In the genomic region with DNA sequence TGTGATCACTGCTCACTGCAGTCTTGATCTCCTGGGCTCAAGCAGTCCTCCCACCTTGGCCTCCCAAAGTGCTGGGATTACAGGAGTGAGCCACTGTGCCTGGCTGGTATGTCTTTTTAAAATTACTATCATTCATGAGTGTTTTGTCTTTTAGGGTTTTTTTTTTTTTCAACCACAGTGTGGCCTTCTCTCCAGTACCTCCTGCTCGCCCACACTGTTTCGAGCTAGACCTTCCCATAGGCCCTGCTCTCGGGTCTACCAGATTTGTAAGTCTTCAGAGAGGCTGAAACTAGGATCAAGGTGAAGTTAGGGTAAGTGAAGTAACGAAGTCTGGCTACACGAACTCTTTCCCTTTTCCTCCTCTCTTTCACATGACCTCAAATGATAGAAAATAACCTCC, we compare ENCODE assay signal across 14 cellular contexts. TPM values are rescaled to one million over a fixed set of nuclear protein-coding genes. Genes with fewer than 3 reads are reported as not detected.
A peak's percentile ranks its signal among the peaks of the same experiment; 100 is the strongest.
DNase-seq lines count a peak whose midpoint lies in the region; ATAC-seq and TF ChIP-seq lines count a peak whose summit lies in the region.
"Had no signal": no experiment of that assay in that cellular context is flagged by ENCODE, and none has a peak within 500 bp of the region (broad histone marks: within the 10 kb centered on the region; RNA-seq: fewer than 3 reads in every experiment).

No MANE protein-coding gene starts in this region.

- TF ChIP-seq CTCF in activated B cell treated with CpG ODN at 0.5 μM for 24 hours (IDR thresholded peaks at IDR 0.05) (no peak), esophagus squamous epithelium (IDR thresholded peaks at IDR 0.05) (no peak)

- H3K4me3 Mint-ChIP-seq in activated B cell treated with CpG ODN at 0.5 μM for 24 hours = peak overlapping the region; percentile 84
- H3K4me3 Mint-ChIP-seq in stimulated activated naive CD8-positive, alpha-beta T cell treated with anti-CD3 and anti-CD28 coated beads, Interleukin-15, Interleukin-2, amounts not matched to agents 100 ng/mL and 50 ng/mL, for 24 hours = peak overlapping the region; percentile 91
- H3K4me3 Mint-ChIP-seq: HFFc6 had no signal

- H2BK12ac ChIP-seq in mesenchymal stem cell (ENCODE audit: low read length in 2 of 2) = no peak overlapping the region

- no peak overlapping the region for H4K8ac ChIP-seq in mesenchymal stem cell (ENCODE audit: low read length)

- H3K36me3 Mint-ChIP-seq in activated B cell treated with CpG ODN at 0.5 μM for 24 hours (ENCODE audit: low read depth) = peaks cover 9% of the 10 kb centered on the region
- H3K36me3 Mint-ChIP-seq in stimulated activated naive CD8-positive, alpha-beta T cell treated with anti-CD3 and anti-CD28 coated beads, Interleukin-15, Interleukin-2, amounts not matched to agents 100 ng/mL and 50 ng/mL, for 24 hours (ENCODE audit: low read depth) = peaks cover 31% of the 10 kb centered on the region

- H3K4me3 ChIP-seq in esophagus squamous epithelium (peak overlapping the region in 2 of 4 donors; percentile 43 to 59), mesenchymal stem cell (ENCODE audit: insufficient read depth in 1 of 2, low read depth in 1 of 2, low read length in 2 of 2) (no peak overlapping the region)
- H3K4me3 ChIP-seq: A549 had no signal

- no peak overlapping the region for H3K14ac ChIP-seq in mesenchymal stem cell (ENCODE audit: low read length in 2 of 2)

- intact Hi-C loops in activated B cell treated with CpG ODN at 0.5 μM for 24 hours (cut with micrococcal nuclease) (loop anchor here (10.0 kb wide), 3 partner anchors 238 to 808 kb away; partner anchors contain the start of gene CSRNP2), esophagus squamous epithelium (cut with DNase I) (no loop called here)

- 61 to 69% methylated on average over 5 of the region's 5 CpGs for WGBS in esophagus squamous epithelium, 2 donors
- WGBS in mesenchymal stem cell = 93% methylated on average over 2 of the region's 5 CpGs

- H3K27ac ChIP-seq in esophagus squamous epithelium (peak overlapping the region; percentile 73 to 90 (median 80)), mesenchymal stem cell (ENCODE audit: low read length, poor library complexity, severe bottlenecking) (no peak overlapping the region)

- H2BK15ac ChIP-seq in mesenchymal stem cell (ENCODE audit: low read depth, poor library complexity, severe bottlenecking) = no peak overlapping the region

- peak overlapping the region; percentile 95 for H3K27ac Mint-ChIP-seq in activated B cell treated with CpG ODN at 0.5 μM for 24 hours
- peak overlapping the region; percentile 98 for H3K27ac Mint-ChIP-seq in stimulated activated naive CD8-positive, alpha-beta T cell treated with anti-CD3 and anti-CD28 coated beads, Interleukin-15, Interleukin-2, amounts not matched to agents 100 ng/mL and 50 ng/mL, for 24 hours
- H3K27ac Mint-ChIP-seq: HFFc6 had no signal

- peaks cover 94% of the 10 kb centered on the region for H3K4me1 Mint-ChIP-seq in activated B cell treated with CpG ODN at 0.5 μM for 24 hours
- peaks cover 85% of the 10 kb centered on the region for H3K4me1 Mint-ChIP-seq in stimulated activated naive CD8-positive, alpha-beta T cell treated with anti-CD3 and anti-CD28 coated beads, Interleukin-15, Interleukin-2, amounts not matched to agents 100 ng/mL and 50 ng/mL, for 24 hours (ENCODE audit: low read depth)

- no peak for ATAC-seq in activated B cell treated with CpG ODN at 0.5 μM for 24 hours (ENCODE audit: low read depth)
- ATAC-seq: A549, esophagus mucosa had no signal

- peaks cover 52 to 99% (median 54%) of the 10 kb centered on the region in 3 donors for H3K4me1 ChIP-seq in esophagus squamous epithelium
- no peaks in the 10 kb centered on the region for H3K4me1 ChIP-seq in mesenchymal stem cell (ENCODE audit: control insufficient read depth, insufficient read depth, low read depth, low read length)

- H2BK120ac ChIP-seq in mesenchymal stem cell (ENCODE audit: low read depth, low read length) = no peak overlapping the region

- H3K4me2 ChIP-seq in mesenchymal stem cell (ENCODE audit: low read length, poor library complexity, severe bottlenecking) = no peak overlapping the region
- H3K4me2 ChIP-seq: A549 had no signal

- no peaks in the 10 kb centered on the region for H3K27me3 ChIP-seq in esophagus squamous epithelium
- no peaks in the 10 kb centered on the region for H3K27me3 ChIP-seq in mesenchymal stem cell (ENCODE audit: control insufficient read depth in 1 of 2, insufficient read depth in 1 of 2, low read length in 2 of 2)

- H3K36me3 ChIP-seq in esophagus squamous epithelium (no peaks in the 10 kb centered on the region), mesenchymal stem cell (ENCODE audit: control insufficient read depth in 1 of 2, insufficient read depth in 2 of 2, low read depth in 1 of 2, low read length in 2 of 2) (no peaks in the 10 kb centered on the region)

- no peaks in the 10 kb centered on the region for H3K9me3 Mint-ChIP-seq in activated B cell treated with CpG ODN at 0.5 μM for 24 hours
- no peaks in the 10 kb centered on the region for H3K9me3 Mint-ChIP-seq in stimulated activated naive CD8-positive, alpha-beta T cell treated with anti-CD3 and anti-CD28 coated beads, Interleukin-15, Interleukin-2, amounts not matched to agents 100 ng/mL and 50 ng/mL, for 24 hours
- H3K9me3 Mint-ChIP-seq: HFFc6 had no signal

- CTCF ChIA-PET in activated B cell treated with CpG ODN at 0.5 μM for 24 hours (lab: Charles Lee) = interaction anchor here (0.9 to 8.2 kb wide), 3 partner anchors 18 to 52 kb away, joined by 3 to 42 read pairs (median 3); partner anchors contain the start of gene SMAGP

- H2AFZ ChIP-seq in mesenchymal stem cell (ENCODE audit: low read depth, low read length) = no peak overlapping the region

- no peak overlapping the region for H2BK5ac ChIP-seq in mesenchymal stem cell (ENCODE audit: low read depth, low read length, poor library complexity, severe bottlenecking)

- H3K27me3 Mint-ChIP-seq in activated B cell treated with CpG ODN at 0.5 μM for 24 hours = no peaks in the 10 kb centered on the region
- H3K27me3 Mint-ChIP-seq in stimulated activated naive CD8-positive, alpha-beta T cell treated with anti-CD3 and anti-CD28 coated beads, Interleukin-15, Interleukin-2, amounts not matched to agents 100 ng/mL and 50 ng/mL, for 24 hours = no peaks in the 10 kb centered on the region

- H3K4ac ChIP-seq in mesenchymal stem cell (ENCODE audit: low read depth in 1 of 2, low read length in 2 of 2) = no peak overlapping the region

- no peak overlapping the region for H2AK5ac ChIP-seq in mesenchymal stem cell (ENCODE audit: low read length, severe bottlenecking)

- POLR2A ChIA-PET in activated B cell treated with CpG ODN at 0.5 μM for 24 hours (lab: Charles Lee) = interaction anchor here (0.8 to 4.7 kb wide), 5 partner anchors 21 to 105 kb away, joined by 3 to 21 read pairs (median 15); partner anchors contain the start of genes DAZAP2, POU6F1 and SMAGP

- H4K91ac ChIP-seq in mesenchymal stem cell (ENCODE audit: low read length) = no peak overlapping the region

- DNase-seq in activated CD4-positive, alpha-beta T cell treated with anti-CD3 and anti-CD28 coated beads for 48 hours = peak; percentile 69
- DNase-seq in activated CD4-positive, alpha-beta T cell treated with anti-CD3 and anti-CD28 coated beads, Interleukin-2, amount 50 U/mL, for 1 hour = no peak
- DNase-seq in activated B cell treated with CpG ODN at 0.5 μM for 24 hours (no peak), esophagus squamous epithelium (lab: John Stamatoyannopoulos, UW) (no peak), mesenchymal stem cell (no peak), AG08395 (ENCODE audit: low spot score) (no peak), EL (no peak)
- DNase-seq: HFFc6, NCI-H1930, occipital lobe had no signal

- no peak overlapping the region for H3K9ac ChIP-seq in mesenchymal stem cell (ENCODE audit: low read length)

- TF ChIP-seq POLR2A in esophagus squamous epithelium (IDR thresholded peaks at IDR 0.05) = no peak

- H3K9me3 ChIP-seq in esophagus squamous epithelium (no peaks in the 10 kb centered on the region), mesenchymal stem cell (ENCODE audit: control insufficient read depth, low read length) (no peaks in the 10 kb centered on the region)
- H3K9me3 ChIP-seq: A549 had no signal

- H3K18ac ChIP-seq in mesenchymal stem cell (ENCODE audit: low read depth in 1 of 2, low read length in 2 of 2) = no peak overlapping the region

- no peaks in the 10 kb centered on the region for H3K79me1 ChIP-seq in mesenchymal stem cell (replicated peaks; ENCODE audit: low read length, poor library complexity, severe bottlenecking)

- no peak overlapping the region for H3K23ac ChIP-seq in mesenchymal stem cell (ENCODE audit: low read length in 2 of 2)

RNA-seq across cellular contexts. Expression of gene BIN2, which starts 1.5 kb away (rescaled TPM):
- total RNA-seq in activated B cell treated with CpG ODN at 0.5 μM for 24 hours = 22.2 and 25.6 TPM in 2 replicates
- total RNA-seq in esophagus squamous epithelium = 1 to 10 TPM; 1.7 to 5.5 (median 3.3) TPM
- not detected for polyA plus RNA-seq in mesenchymal stem cell (2013, experiment 1 of 2)
- not detected for polyA plus RNA-seq in mesenchymal stem cell (2013, experiment 2 of 2)
- total RNA-seq: astrocyte, HFFc6 had no signal

RNA-seq across cellular contexts. Expression of gene CELA1, which starts 24.0 kb away (rescaled TPM):
- not detected in 2 replicates for total RNA-seq in activated B cell treated with CpG ODN at 0.5 μM for 24 hours
- not detected for total RNA-seq in esophagus squamous epithelium
- not detected for polyA plus RNA-seq in mesenchymal stem cell (2013, experiment 1 of 2)
- polyA plus RNA-seq in mesenchymal stem cell (2013, experiment 2 of 2) = not detected
- total RNA-seq: astrocyte, esophagus mucosa, HFFc6, occipital lobe had no signal
- polyA plus RNA-seq: A549 had no signal

RNA-seq across cellular contexts. Expression of gene SMAGP, which starts 52.2 kb away (rescaled TPM):
- total RNA-seq in activated B cell treated with CpG ODN at 0.5 μM for 24 hours = 11.4 and 11.5 TPM in 2 replicates
- 100 to 1,000 TPM in 3 of 4 donors, 10 to 100 TPM in 1; 97.8 to 169 (median 124) TPM for total RNA-seq in esophagus squamous epithelium
- polyA plus RNA-seq in mesenchymal stem cell (2013, experiment 1 of 2) = 20.2 TPM
- 20.5 TPM for polyA plus RNA-seq in mesenchymal stem cell (2013, experiment 2 of 2)
